Comparison of ENCODE assay signal across 17 cellular contexts in genomic region chr2:22481507-22482217, GRCh38.
"Had no signal": no experiment of that assay in that cellular context is flagged by ENCODE, and none has a peak within 500 bp of the region (broad histone marks: within the 10 kb centered on the region; RNA-seq: fewer than 3 reads in every experiment).

No MANE protein-coding gene starts in this region.

- H3K4me1 ChIP-seq: gastroesophageal sphincter, stomach, thyroid gland, uterus had no signal

- H3K36me3 ChIP-seq: breast epithelium, gastroesophageal sphincter, stomach, thyroid gland, uterus had no signal

- ATAC-seq: activated CD4-positive, CD25-positive, alpha-beta regulatory T cell treated with anti-CD3 and anti-CD28 coated beads, Interleukin-2, amount 50 U/mL, for 24 hours; effector memory CD8-positive, alpha-beta T cell; gastroesophageal sphincter; natural killer cell had no signal

- H3K4me3 ChIP-seq: breast epithelium, gastroesophageal sphincter, stomach, thyroid gland, uterus had no signal

- H3K27ac ChIP-seq: stomach, thyroid gland, uterus had no signal

- H3K27me3 ChIP-seq: breast epithelium, gastroesophageal sphincter, stomach, thyroid gland, uterus had no signal

- DNase-seq: activated CD4-positive, alpha-beta T cell treated with anti-CD3 and anti-CD28 coated beads, Interleukin-2, amount 50 U/mL, for 1 hour; activated CD8-positive, alpha-beta memory T cell treated with anti-CD3 and anti-CD28 coated beads for 24 hours; activated naive CD8-positive, alpha-beta T cell treated with anti-CD3 and anti-CD28 coated beads, Interleukin-2, amount 10 ng/mL, durations not matched to agents 7 days and 5 days; dermis blood vessel endothelial cell; effector memory CD8-positive, alpha-beta T cell; hippocampal formation; mesendoderm; natural killer cell; posterior cingulate gyrus; stomach; T-helper 1 cell; T1000; thyroid gland; uterus had no signal

- H3K9me3 ChIP-seq: breast epithelium, gastroesophageal sphincter, stomach, thyroid gland, uterus had no signal
